Comparison of ENCODE assay signal across 11 cellular contexts in genomic region chr14:100904307-100905019, GRCh38. TPM values are rescaled to one million over a fixed set of nuclear protein-coding genes. Genes with fewer than 3 reads are reported as not detected.
DNase-seq lines count a peak whose midpoint lies in the region; FAIRE-seq and TF ChIP-seq lines count a peak whose summit lies in the region.
"Had no signal": no experiment of that assay in that cellular context is flagged by ENCODE, and none has a peak within 500 bp of the region (broad histone marks: within the 10 kb centered on the region; RNA-seq: fewer than 3 reads in every experiment).

No MANE protein-coding gene starts in this region.

- H3K27ac ChIP-seq in OCI-LY7 (ENCODE audit: low read depth, low read length, poor library complexity, severe bottlenecking): no peak overlapping the region
- H3K27ac ChIP-seq in right atrium auricular region: no peak overlapping the region
- H3K27ac ChIP-seq in sigmoid colon: no peak overlapping the region
- H3K27ac ChIP-seq: esophagus muscularis mucosa, parathyroid adenoma had no signal

- BruUV-seq in OCI-LY7 (replicated peaks; lab: Mats Ljungman, UMichigan): no TSS peak

- no peaks in the 10 kb centered on the region for H3K9me2 ChIP-seq in OCI-LY7 (ENCODE audit: insufficient read depth, low read length)

- H3K4me2 ChIP-seq in OCI-LY7 (ENCODE audit: low read length): no peak overlapping the region

- no peak for TF ChIP-seq POLR2A in sigmoid colon (IDR thresholded peaks at IDR 0.05)

- H3K9me3 ChIP-seq in OCI-LY7 (ENCODE audit: low read length) (no peaks in the 10 kb centered on the region), right atrium auricular region (no peaks in the 10 kb centered on the region), sigmoid colon (no peaks in the 10 kb centered on the region)

- peaks cover 0 to 5% of the 10 kb centered on the region in 2 donors for H3K27me3 ChIP-seq in right atrium auricular region
- H3K27me3 ChIP-seq in sigmoid colon: peaks cover 4 to 75% (median 44%) of the 10 kb centered on the region in 3 donors

- H3K4me3 ChIP-seq in OCI-LY7 (ENCODE audit: low read depth, low read length, poor library complexity, severe bottlenecking) (no peak overlapping the region), right atrium auricular region (no peak overlapping the region), sigmoid colon (no peak overlapping the region)

- no peaks in the 10 kb centered on the region for H4K20me1 ChIP-seq in OCI-LY7 (ENCODE audit: insufficient read depth, low read length)

- DNase-seq in activated effector memory CD4-positive, alpha-beta T cell treated with anti-CD3 and anti-CD28 coated beads, Interleukin-2, amount 50 U/mL, for 16 hours: peak; percentile 38
- no peak for DNase-seq in activated effector memory CD4-positive, alpha-beta T cell treated with Interleukin-2 at 50 U/mL for 16 hours
- no peak for DNase-seq in OCI-LY7 (ENCODE audit: low spot score)
- peak; percentile 34 for DNase-seq in right atrium auricular region (ENCODE audit: low spot score)
- DNase-seq in sigmoid colon: peak; percentile 52
- no peak for DNase-seq in NCI-H226
- no peak for DNase-seq in GM19239 (ENCODE audit: insufficient read length, low spot score)
- DNase-seq in DMS153 (lab: John Stamatoyannopoulos, UW): no peak
- DNase-seq: activated gamma-delta T cell treated with Interleukin-2 at 50 U/mL for 16 hours had no signal

- no peaks in the 10 kb centered on the region for H3K79me2 ChIP-seq in OCI-LY7 (ENCODE audit: insufficient read depth, low read depth, low read length)
- H3K79me2 ChIP-seq: parathyroid adenoma had no signal

- POLR2A ChIA-PET in OCI-LY7 (lab: Charles Lee): no interaction called here

- no peaks in the 10 kb centered on the region for H3K36me3 ChIP-seq in OCI-LY7 (ENCODE audit: insufficient read depth, low read length)
- H3K36me3 ChIP-seq in right atrium auricular region: no peaks in the 10 kb centered on the region
- H3K36me3 ChIP-seq in sigmoid colon: no peaks in the 10 kb centered on the region
- H3K36me3 ChIP-seq: esophagus muscularis mucosa had no signal

- no peak for FAIRE-seq in GM19239 (lab: Jason Lieb, UNC)

- H3K4me1 ChIP-seq in OCI-LY7 (ENCODE audit: insufficient read depth, low read length, poor library complexity, severe bottlenecking) (no peaks in the 10 kb centered on the region), right atrium auricular region (peaks cover 0 to 15% of the 10 kb centered on the region in 2 donors), sigmoid colon (peaks cover 0 to 24% (median 13%) of the 10 kb centered on the region in 4 donors)
- H3K4me1 ChIP-seq: parathyroid adenoma had no signal

- TF ChIP-seq CTCF in OCI-LY7 (conservative IDR thresholded peaks at IDR 0.05; ENCODE audit: low read length) (0 out of 2 replicates have a peak, but pooled peaks have one; percentile 42), right atrium auricular region (IDR thresholded peaks at IDR 0.05) (no peak), sigmoid colon (IDR thresholded peaks at IDR 0.05) (no peak)

- no peak overlapping the region for H2AFZ ChIP-seq in OCI-LY7 (ENCODE audit: low read length)
- H2AFZ ChIP-seq: parathyroid adenoma had no signal

- WGBS in sigmoid colon, 2 donors: 21 to 38% methylated on average over 43 of the region's 43 CpGs

- TF ChIP-seq EP300 in sigmoid colon (IDR thresholded peaks at IDR 0.05): no peak

- intact Hi-C loops in OCI-LY7 (cut with micrococcal nuclease; ENCODE audit: unreplicated experiment): no loop called here
- intact Hi-C loops in sigmoid colon (cut with DNase I): no loop called here

- CTCF ChIA-PET in OCI-LY7 (lab: Charles Lee; ENCODE audit: unreplicated experiment): no interaction called here

RNA-seq across cellular contexts. Expression of gene RTL1, which starts 0.9 kb away (rescaled TPM):
- total RNA-seq in OCI-LY7 (2014; rRNA removed; shearing (Covaris generic)): not detected in 2 replicates
- total RNA-seq in OCI-LY7 (2022) (not detected in 2 replicates), right atrium auricular region (not detected), sigmoid colon (not detected)
- polyA plus RNA-seq in sigmoid colon: not detected
- total RNA-seq: esophagus muscularis mucosa had no signal

Comparison
In these comparisons a context has a peak if more than half of its experiments do, and no peak if none do; other contexts are left out.
1. DNase-seq: peak in activated effector memory CD4-positive, alpha-beta T cell treated with anti-CD3 and anti-CD28 coated beads, Interleukin-2, amount 50 U/mL, for 16 hours (single experiment), right atrium auricular region (single experiment) and sigmoid colon (single experiment); none in activated effector memory CD4-positive, alpha-beta T cell treated with Interleukin-2 at 50 U/mL for 16 hours (single experiment), OCI-LY7 (single experiment), NCI-H226 (single experiment), GM19239 (single experiment) and DMS153 (single experiment).